ENCODE assay signal across 8 cellular contexts in the genomic region with DNA sequence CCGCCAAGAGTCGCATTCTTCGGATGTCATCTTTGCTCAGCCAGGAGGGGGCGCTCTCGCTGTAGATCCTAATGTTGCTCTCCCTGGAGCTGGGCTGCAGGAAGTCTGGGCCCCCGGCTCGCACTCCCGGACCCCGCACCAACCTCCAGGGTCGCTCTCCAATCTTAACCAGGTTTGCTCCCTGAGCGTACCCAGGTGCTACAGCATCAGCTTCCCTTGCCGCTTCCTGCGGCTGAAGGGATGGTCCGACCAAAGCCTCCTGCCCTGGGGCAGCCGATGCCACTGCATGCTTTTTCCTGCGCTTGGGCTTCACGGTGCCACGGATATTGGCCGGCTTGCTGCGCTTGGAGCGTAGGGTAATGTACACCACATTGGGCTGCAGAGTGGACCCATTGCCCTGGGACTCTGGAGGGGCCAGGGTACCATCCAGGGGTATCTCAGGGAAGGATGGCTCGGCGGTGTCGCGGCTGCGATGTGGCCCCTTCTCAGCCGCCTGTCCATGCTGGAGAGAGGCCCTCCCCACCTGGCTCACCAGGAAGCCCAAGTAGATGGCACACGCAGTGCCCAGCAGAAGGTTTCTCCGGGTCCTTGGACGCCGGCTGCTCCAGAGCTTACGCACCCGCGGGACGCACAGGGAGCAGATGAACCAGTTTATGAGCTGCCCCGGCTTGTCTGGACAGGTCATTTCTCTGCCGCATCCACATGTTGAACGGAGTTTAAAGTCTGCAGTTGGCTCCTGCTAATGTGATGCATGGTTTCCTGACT. TPM values are rescaled to one million over a fixed set of nuclear protein-coding genes. Genes with fewer than 3 reads are reported as not detected.
A peak's percentile ranks its signal among the peaks of the same experiment; 100 is the strongest.
DNase-seq lines count a peak whose midpoint lies in the region; ATAC-seq, FAIRE-seq and TF ChIP-seq lines count a peak whose summit lies in the region.

No MANE protein-coding gene starts in this region.

- H3K27ac Mint-ChIP-seq in activated CD8-positive, alpha-beta memory T cell treated with anti-CD3 and anti-CD28 coated beads, Interleukin-2, amount 10 ng/mL, durations not matched to agents 7 days and 5 days: no peak overlapping the region

- peaks cover 19% of the 10 kb centered on the region for H3K79me2 ChIP-seq in osteoblast (ENCODE audit: insufficient read depth, low read length)

- H3K4me1 Mint-ChIP-seq in activated CD8-positive, alpha-beta memory T cell treated with anti-CD3 and anti-CD28 coated beads, Interleukin-2, amount 10 ng/mL, durations not matched to agents 7 days and 5 days: peaks cover 5% of the 10 kb centered on the region

- H3K4me3 ChIP-seq in Peyer's patch: peak overlapping the region; percentile 26 to 61 (median 43)
- H3K4me3 ChIP-seq in esophagus squamous epithelium: peak overlapping the region; percentile 20 to 68 (median 48)
- H3K4me3 ChIP-seq in osteoblast (ENCODE audit: insufficient read depth, low read length): peak overlapping the region; percentile 63

- H3K27ac ChIP-seq in Peyer's patch (peak overlapping the region; percentile 37 to 78 (median 66)), esophagus squamous epithelium (peak overlapping the region; percentile 24 to 88 (median 78)), osteoblast (ENCODE audit: low read depth, low read length) (peak overlapping the region; percentile 74)

- peak in 4 of 6 experiments; percentile 11 to 64 (median 60) for TF ChIP-seq CTCF in Peyer's patch (IDR thresholded peaks at IDR 0.05)
- peak in 4 of 6 experiments; percentile 24 to 48 (median 36) for TF ChIP-seq CTCF in esophagus squamous epithelium (IDR thresholded peaks at IDR 0.05)
- peak; percentile 36 for TF ChIP-seq CTCF in osteoblast (IDR thresholded peaks at IDR 0.05; ENCODE audit: extremely low read depth, low read depth, low read length)

- H3K36me3 Mint-ChIP-seq in activated CD8-positive, alpha-beta memory T cell treated with anti-CD3 and anti-CD28 coated beads, Interleukin-2, amount 10 ng/mL, durations not matched to agents 7 days and 5 days: no peaks in the 10 kb centered on the region

- CTCF ChIA-PET in activated CD8-positive, alpha-beta memory T cell treated with anti-CD3 and anti-CD28 coated beads, Interleukin-2, amount 10 ng/mL, durations not matched to agents 7 days and 5 days (lab: Charles Lee): interaction anchor here (1.3 kb wide), 1 partner anchor 11 kb away, joined by 4 read pairs; no protein-coding TSS in a partner anchor

- H3K9me3 Mint-ChIP-seq in activated CD8-positive, alpha-beta memory T cell treated with anti-CD3 and anti-CD28 coated beads, Interleukin-2, amount 10 ng/mL, durations not matched to agents 7 days and 5 days (ENCODE audit: low read depth): no peaks in the 10 kb centered on the region

- no peak for FAIRE-seq in RCC 7860 (lab: Jason Lieb, UNC)

- 17 to 78% methylated on average over 5 to 10 of the region's 38 CpGs for WGBS in esophagus squamous epithelium, 2 donors

- H3K4me2 ChIP-seq in osteoblast (ENCODE audit: insufficient read depth, low read length): peak overlapping the region; percentile 79

- peaks cover 2% of the 10 kb centered on the region for H4K20me1 ChIP-seq in osteoblast (ENCODE audit: insufficient read depth, low read length)

- peak overlapping the region; percentile 90 for H2AFZ ChIP-seq in osteoblast (ENCODE audit: low read length)

- H3K36me3 ChIP-seq in Peyer's patch: no peaks in the 10 kb centered on the region
- H3K36me3 ChIP-seq in esophagus squamous epithelium: no peaks in the 10 kb centered on the region
- H3K36me3 ChIP-seq in osteoblast (ENCODE audit: insufficient read depth, low read length): peaks cover 4% of the 10 kb centered on the region

- TF ChIP-seq POLR2A in Peyer's patch (IDR thresholded peaks at IDR 0.05) (no peak), esophagus squamous epithelium (IDR thresholded peaks at IDR 0.05) (peak in 1 of 4 donors; percentile 17)

- no peaks in the 10 kb centered on the region for H3K9me3 ChIP-seq in Peyer's patch
- H3K9me3 ChIP-seq in esophagus squamous epithelium: no peaks in the 10 kb centered on the region
- H3K9me3 ChIP-seq in osteoblast (ENCODE audit: low read depth, low read length): no peaks in the 10 kb centered on the region

- H3K27me3 Mint-ChIP-seq in activated CD8-positive, alpha-beta memory T cell treated with anti-CD3 and anti-CD28 coated beads, Interleukin-2, amount 10 ng/mL, durations not matched to agents 7 days and 5 days: peaks cover 37% of the 10 kb centered on the region

- peak; percentile 20 for ATAC-seq in activated CD8-positive, alpha-beta memory T cell treated with anti-CD3 and anti-CD28 coated beads, Interleukin-2, amount 10 ng/mL, durations not matched to agents 7 days and 5 days

- no peak for DNase-seq in activated CD8-positive, alpha-beta memory T cell treated with anti-CD3 and anti-CD28 coated beads, Interleukin-2, amount 10 ng/mL, durations not matched to agents 7 days and 5 days
- DNase-seq in activated CD8-positive, alpha-beta memory T cell treated with anti-CD3 and anti-CD28 coated beads for 24 hours: no peak
- DNase-seq in Peyer's patch: peak; percentile 17 to 88 (median 69)
- DNase-seq in esophagus squamous epithelium (lab: John Stamatoyannopoulos, UW): no peak
- no peak for DNase-seq in osteoblast (ENCODE audit: insufficient read length, low spot score, missing footprints)
- no peak for DNase-seq in RCC 7860 (ENCODE audit: low spot score)
- no peak for DNase-seq in HK-2 (ENCODE audit: unreplicated experiment)
- DNase-seq in SW480 (ENCODE audit: low spot score): no peak

- H3K27me3 ChIP-seq in Peyer's patch: no peaks in the 10 kb centered on the region
- H3K27me3 ChIP-seq in esophagus squamous epithelium: no peaks in the 10 kb centered on the region
- no peaks in the 10 kb centered on the region for H3K27me3 ChIP-seq in osteoblast (ENCODE audit: insufficient read depth, low read length)

- H3K4me3 Mint-ChIP-seq in activated CD8-positive, alpha-beta memory T cell treated with anti-CD3 and anti-CD28 coated beads, Interleukin-2, amount 10 ng/mL, durations not matched to agents 7 days and 5 days: no peak overlapping the region

- intact Hi-C loops in esophagus squamous epithelium (cut with DNase I): loop anchor here (5.0 kb wide), 1 partner anchor 179 kb away; no protein-coding TSS in a partner anchor

- H3K4me1 ChIP-seq in Peyer's patch (peaks cover 0 to 16% (median 0%) of the 10 kb centered on the region in 4 donors), esophagus squamous epithelium (peaks cover 0 to 40% (median 7%) of the 10 kb centered on the region in 3 donors), osteoblast (ENCODE audit: insufficient read depth, low read length) (peaks cover 27% of the 10 kb centered on the region)

RNA-seq across cellular contexts. Expression of a gene that starts 2.0 kb away (rescaled TPM):
- not detected for total RNA-seq in activated CD8-positive, alpha-beta memory T cell treated with anti-CD3 and anti-CD28 coated beads, Interleukin-2, amount 10 ng/mL, durations not matched to agents 7 days and 5 days
- total RNA-seq in Peyer's patch (10 to 100 TPM in 2 of 4 donors, 1 to 10 TPM in 2; 8.8 to 59.4 (median 10.1) TPM), esophagus squamous epithelium (10 to 100 TPM in 2 of 4 donors, 1 to 10 TPM in 2; 1.0 to 23.7 (median 10.6) TPM), osteoblast (35.4 and 42.0 TPM in 2 replicates)

RNA-seq across cellular contexts. Expression of a gene that starts 39.4 kb away (rescaled TPM):
- not detected for total RNA-seq in activated CD8-positive, alpha-beta memory T cell treated with anti-CD3 and anti-CD28 coated beads, Interleukin-2, amount 10 ng/mL, durations not matched to agents 7 days and 5 days
- total RNA-seq in Peyer's patch (10 to 100 TPM in 3 of 4 donors, 1 to 10 TPM in 1; 7.4 to 67.1 (median 45.2) TPM), esophagus squamous epithelium (10 to 100 TPM in 2 of 4 donors, 1 to 10 TPM in 2; 3.4 to 12.8 (median 9.5) TPM), osteoblast (6.8 and 8.0 TPM in 2 replicates)

Comparison
In these comparisons a context has a peak if more than half of its experiments do, and no peak if none do; other contexts are left out.
1. DNase-seq: peak in Peyer's patch (3 of 3); none in activated CD8-positive, alpha-beta memory T cell treated with anti-CD3 and anti-CD28 coated beads, Interleukin-2, amount 10 ng/mL, durations not matched to agents 7 days and 5 days (single experiment), activated CD8-positive, alpha-beta memory T cell treated with anti-CD3 and anti-CD28 coated beads for 24 hours (single experiment), esophagus squamous epithelium (single experiment), osteoblast (single experiment), RCC 7860 (single experiment), HK-2 (single experiment) and SW480 (single experiment).
2. Peak in every context shown above with its lines, with median percentiles within 50 percentile points of each other: H3K27ac ChIP-seq, H3K4me3 ChIP-seq and CTCF ChIP-seq.